In genomic region chr9:98328141-98328540, GRCh38 we compare ENCODE assay signal across 26 cellular contexts.
"Had no signal": no experiment of that assay in that cellular context is flagged by ENCODE, and none has a peak within 500 bp of the region (broad histone marks: within the 10 kb centered on the region; RNA-seq: fewer than 3 reads in every experiment).

No MANE protein-coding gene starts in this region.

- H3K27ac ChIP-seq: esophagus muscularis mucosa, foreskin keratinocyte, heart right ventricle, left lung, lower lobe of right lung, ovary, stomach, thyroid gland had no signal

- H3K4me2 ChIP-seq: smooth muscle cell had no signal

- FAIRE-seq: colon, endothelial cell of umbilical vein, islet of Langerhans had no signal

- H3K4me1 ChIP-seq: heart right ventricle, left lung, stomach, thyroid gland had no signal

- H3K4me3 ChIP-seq: esophagus muscularis mucosa, heart right ventricle, left lung, lower lobe of right lung, ovary, smooth muscle cell, stomach, thyroid gland had no signal

- H3K9me3 ChIP-seq: esophagus muscularis mucosa, heart right ventricle, left lung, lower lobe of right lung, ovary, stomach, thyroid gland had no signal

- H3K27me3 ChIP-seq: esophagus muscularis mucosa, foreskin keratinocyte, left lung, ovary, thyroid gland had no signal

- ATAC-seq: foreskin keratinocyte; heart right ventricle; left cardiac atrium; left lung; lower lobe of right lung; naive thymus-derived CD8-positive, alpha-beta T cell; sciatic nerve; stimulated activated effector memory CD8-positive, alpha-beta T cell treated with anti-CD3 and anti-CD28 coated beads, Interleukin-12 subunit alpha, Interleukin-12 subunit beta, amount 100 ng/mL, for 72 hours had no signal

- DNase-seq: effector CD8-positive, alpha-beta T cell; foreskin keratinocyte; glutamatergic neuron; heart right ventricle; hippocampal formation; left cardiac atrium; left lung; lower lobe of right lung; naive thymus-derived CD8-positive, alpha-beta T cell; occipital lobe; ovary; posterior cingulate gyrus; retina; stimulated activated CD4-positive, alpha-beta T cell treated with anti-CD3 and anti-CD28 coated beads, Interleukin-2, amount 100 ng/mL, for 24 hours; stimulated activated CD4-positive, alpha-beta T cell treated with anti-CD3 and anti-CD28 coated beads, Interleukin-4, amount 100 ng/mL, for 24 hours; stimulated activated naive CD4-positive, alpha-beta T cell treated with Interleukin-2 at 50 U/mL for 16 hours; stomach; thyroid gland; trophoblast cell had no signal

- H3K36me3 ChIP-seq: esophagus muscularis mucosa, heart right ventricle, left lung, lower lobe of right lung, ovary, stomach, thyroid gland had no signal
